1 cellular context compared by ENCODE assay signal in genomic region chr22:28882878-28883656, GRCh38.
A peak's percentile ranks its signal among the peaks of the same experiment; 100 is the strongest.
TF ChIP-seq lines count a peak whose summit lies in the region.

ZNRF3 (plus strand) TSS chr22:28883572; CDS start chr22:28883767, 195 bp downstream.

TF ChIP-seq in GM12878, 131 proteins besides CTCF, POLR2A, EP300 and RAD21 (continued from another document and continues in another):
- TF ChIP-seq CUX1 (IDR thresholded peaks at IDR 0.05; ENCODE audit: insufficient replicate concordance, low read depth, low read length) = no peak
- no peak for TF ChIP-seq NR2C2 (IDR thresholded peaks at IDR 0.05; ENCODE audit: borderline replicate concordance, control insufficient read depth, insufficient read length, low read depth)
- no peak for TF ChIP-seq HDAC2 (IDR thresholded peaks at IDR 0.05)
- no peak for TF ChIP-seq BCL3 (IDR thresholded peaks at IDR 0.05; ENCODE audit: borderline replicate concordance, insufficient read depth, low read depth, low read length, poor library complexity, severe bottlenecking)
- no peak for TF ChIP-seq CEBPZ (IDR thresholded peaks at IDR 0.05; ENCODE audit: low read depth, low read length)
- TF ChIP-seq POU2F2 (IDR thresholded peaks at IDR 0.05; ENCODE audit: borderline replicate concordance, low read depth, low read length) = no peak
- no peak for TF ChIP-seq MYB (IDR thresholded peaks at IDR 0.05; ENCODE audit: borderline replicate concordance, low read depth, low read length)
- TF ChIP-seq RBBP5 (conservative IDR thresholded peaks at IDR 0.05) = no peak
- TF ChIP-seq IRF5 (IDR thresholded peaks at IDR 0.05; ENCODE audit: borderline replicate concordance) = no peak
- no peak for TF ChIP-seq SKIL (IDR thresholded peaks at IDR 0.05; ENCODE audit: low read depth, poor library complexity, severe bottlenecking)
- TF ChIP-seq CEBPB (IDR thresholded peaks at IDR 0.05; ENCODE audit: borderline replicate concordance in 1 of 2, low read depth in 2 of 2, low read length in 2 of 2) = no peak
- TF ChIP-seq RELA (IDR thresholded peaks at IDR 0.05; ENCODE audit: borderline replicate concordance, partially characterized antibody) = no peak
- no peak for TF ChIP-seq PBX3 (IDR thresholded peaks at IDR 0.05; ENCODE audit: insufficient replicate concordance, low read depth, low read length)
- no peak for TF ChIP-seq POLR2AphosphoS5 (IDR thresholded peaks at IDR 0.05; ENCODE audit: low read length)
- TF ChIP-seq PAX8 (IDR thresholded peaks at IDR 0.05) = no peak
- no peak for TF ChIP-seq FOXK2 (IDR thresholded peaks at IDR 0.05)
- TF ChIP-seq RB1 (IDR thresholded peaks at IDR 0.05; ENCODE audit: borderline replicate concordance) = peak; percentile 85; the same call in 1 of the 2 replicates
- no peak for TF ChIP-seq ZNF217 (IDR thresholded peaks at IDR 0.05)
- no peak for TF ChIP-seq CREM (IDR thresholded peaks at IDR 0.05; ENCODE audit: low read depth)
- no peak for TF ChIP-seq YBX1 (IDR thresholded peaks at IDR 0.05)
- no peak for TF ChIP-seq KLF5 (IDR thresholded peaks at IDR 0.05; ENCODE audit: partially characterized antibody)
- TF ChIP-seq USF1 (IDR thresholded peaks at IDR 0.05; ENCODE audit: borderline replicate concordance, extremely low read length, insufficient read depth, low read depth, low read length) = no peak
- no peak for TF ChIP-seq ATF2 (IDR thresholded peaks at IDR 0.05; ENCODE audit: low read length)
- TF ChIP-seq ZNF592 (IDR thresholded peaks at IDR 0.05) = no peak
- no peak for TF ChIP-seq SIX5 (IDR thresholded peaks at IDR 0.05; ENCODE audit: low read depth, low read length, severe bottlenecking)
- no peak for TF ChIP-seq SREBF1 (IDR thresholded peaks at IDR 0.05; ENCODE audit: low read length)
- no peak for TF ChIP-seq ETV6 (conservative IDR thresholded peaks at IDR 0.05 in 1 of 2, IDR thresholded peaks at IDR 0.05 in 1 of 2; ENCODE audit: borderline replicate concordance in 1 of 2, low read depth in 1 of 2)
- no peak for TF ChIP-seq RCOR1 (conservative IDR thresholded peaks at IDR 0.05; ENCODE audit: low read depth, low read length)
- TF ChIP-seq ZNF274 (IDR thresholded peaks at IDR 0.05; ENCODE audit: insufficient read depth, insufficient read length) = no peak
- TF ChIP-seq ZNF24 (IDR thresholded peaks at IDR 0.05) = no peak
- TF ChIP-seq SRF (IDR thresholded peaks at IDR 0.05; ENCODE audit: low read depth in 2 of 2, low read length in 2 of 2) = no peak
